1 cellular context compared by ENCODE assay signal in the genomic region with DNA sequence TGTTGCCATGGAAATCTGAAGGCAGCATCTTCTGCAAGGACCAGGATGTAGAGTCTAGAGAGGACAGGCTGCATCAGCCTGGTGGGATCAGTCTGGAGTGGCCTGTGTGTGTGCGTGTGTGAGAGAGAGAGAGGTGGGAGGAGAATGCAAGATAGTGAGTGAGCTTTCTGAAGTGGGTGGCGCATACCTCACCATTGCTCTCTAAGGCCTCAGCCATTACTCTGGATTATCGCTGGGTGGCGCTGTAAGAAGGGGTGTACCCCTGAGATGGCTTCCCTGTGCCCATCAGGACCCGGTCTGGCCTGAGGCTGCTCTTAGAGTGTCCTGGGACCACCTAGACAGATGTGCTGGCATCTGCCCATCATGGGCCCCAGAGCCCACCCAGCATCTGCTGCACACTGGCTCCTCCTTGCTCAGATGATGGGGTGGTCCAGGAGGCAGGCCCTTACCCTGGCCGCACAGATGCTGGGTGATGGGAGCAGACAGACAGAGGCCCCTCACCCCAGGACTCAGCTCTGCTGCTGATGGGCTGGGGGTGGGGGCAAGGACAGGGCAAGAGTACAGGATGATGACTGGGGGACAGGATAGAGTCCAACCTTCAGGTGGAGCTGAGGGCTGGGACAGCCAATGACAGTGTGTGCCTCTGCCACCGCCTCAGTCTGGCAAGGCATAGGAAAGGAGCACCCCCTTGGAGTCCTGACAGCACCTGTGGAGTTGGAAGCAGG.
TF ChIP-seq lines count a peak whose summit lies in the region.

No MANE protein-coding gene starts in this region.

TF ChIP-seq in GM23338, 12 proteins besides CTCF, POLR2A, EP300 and RAD21 (continued from another document):
- TF ChIP-seq, protein P1, sequence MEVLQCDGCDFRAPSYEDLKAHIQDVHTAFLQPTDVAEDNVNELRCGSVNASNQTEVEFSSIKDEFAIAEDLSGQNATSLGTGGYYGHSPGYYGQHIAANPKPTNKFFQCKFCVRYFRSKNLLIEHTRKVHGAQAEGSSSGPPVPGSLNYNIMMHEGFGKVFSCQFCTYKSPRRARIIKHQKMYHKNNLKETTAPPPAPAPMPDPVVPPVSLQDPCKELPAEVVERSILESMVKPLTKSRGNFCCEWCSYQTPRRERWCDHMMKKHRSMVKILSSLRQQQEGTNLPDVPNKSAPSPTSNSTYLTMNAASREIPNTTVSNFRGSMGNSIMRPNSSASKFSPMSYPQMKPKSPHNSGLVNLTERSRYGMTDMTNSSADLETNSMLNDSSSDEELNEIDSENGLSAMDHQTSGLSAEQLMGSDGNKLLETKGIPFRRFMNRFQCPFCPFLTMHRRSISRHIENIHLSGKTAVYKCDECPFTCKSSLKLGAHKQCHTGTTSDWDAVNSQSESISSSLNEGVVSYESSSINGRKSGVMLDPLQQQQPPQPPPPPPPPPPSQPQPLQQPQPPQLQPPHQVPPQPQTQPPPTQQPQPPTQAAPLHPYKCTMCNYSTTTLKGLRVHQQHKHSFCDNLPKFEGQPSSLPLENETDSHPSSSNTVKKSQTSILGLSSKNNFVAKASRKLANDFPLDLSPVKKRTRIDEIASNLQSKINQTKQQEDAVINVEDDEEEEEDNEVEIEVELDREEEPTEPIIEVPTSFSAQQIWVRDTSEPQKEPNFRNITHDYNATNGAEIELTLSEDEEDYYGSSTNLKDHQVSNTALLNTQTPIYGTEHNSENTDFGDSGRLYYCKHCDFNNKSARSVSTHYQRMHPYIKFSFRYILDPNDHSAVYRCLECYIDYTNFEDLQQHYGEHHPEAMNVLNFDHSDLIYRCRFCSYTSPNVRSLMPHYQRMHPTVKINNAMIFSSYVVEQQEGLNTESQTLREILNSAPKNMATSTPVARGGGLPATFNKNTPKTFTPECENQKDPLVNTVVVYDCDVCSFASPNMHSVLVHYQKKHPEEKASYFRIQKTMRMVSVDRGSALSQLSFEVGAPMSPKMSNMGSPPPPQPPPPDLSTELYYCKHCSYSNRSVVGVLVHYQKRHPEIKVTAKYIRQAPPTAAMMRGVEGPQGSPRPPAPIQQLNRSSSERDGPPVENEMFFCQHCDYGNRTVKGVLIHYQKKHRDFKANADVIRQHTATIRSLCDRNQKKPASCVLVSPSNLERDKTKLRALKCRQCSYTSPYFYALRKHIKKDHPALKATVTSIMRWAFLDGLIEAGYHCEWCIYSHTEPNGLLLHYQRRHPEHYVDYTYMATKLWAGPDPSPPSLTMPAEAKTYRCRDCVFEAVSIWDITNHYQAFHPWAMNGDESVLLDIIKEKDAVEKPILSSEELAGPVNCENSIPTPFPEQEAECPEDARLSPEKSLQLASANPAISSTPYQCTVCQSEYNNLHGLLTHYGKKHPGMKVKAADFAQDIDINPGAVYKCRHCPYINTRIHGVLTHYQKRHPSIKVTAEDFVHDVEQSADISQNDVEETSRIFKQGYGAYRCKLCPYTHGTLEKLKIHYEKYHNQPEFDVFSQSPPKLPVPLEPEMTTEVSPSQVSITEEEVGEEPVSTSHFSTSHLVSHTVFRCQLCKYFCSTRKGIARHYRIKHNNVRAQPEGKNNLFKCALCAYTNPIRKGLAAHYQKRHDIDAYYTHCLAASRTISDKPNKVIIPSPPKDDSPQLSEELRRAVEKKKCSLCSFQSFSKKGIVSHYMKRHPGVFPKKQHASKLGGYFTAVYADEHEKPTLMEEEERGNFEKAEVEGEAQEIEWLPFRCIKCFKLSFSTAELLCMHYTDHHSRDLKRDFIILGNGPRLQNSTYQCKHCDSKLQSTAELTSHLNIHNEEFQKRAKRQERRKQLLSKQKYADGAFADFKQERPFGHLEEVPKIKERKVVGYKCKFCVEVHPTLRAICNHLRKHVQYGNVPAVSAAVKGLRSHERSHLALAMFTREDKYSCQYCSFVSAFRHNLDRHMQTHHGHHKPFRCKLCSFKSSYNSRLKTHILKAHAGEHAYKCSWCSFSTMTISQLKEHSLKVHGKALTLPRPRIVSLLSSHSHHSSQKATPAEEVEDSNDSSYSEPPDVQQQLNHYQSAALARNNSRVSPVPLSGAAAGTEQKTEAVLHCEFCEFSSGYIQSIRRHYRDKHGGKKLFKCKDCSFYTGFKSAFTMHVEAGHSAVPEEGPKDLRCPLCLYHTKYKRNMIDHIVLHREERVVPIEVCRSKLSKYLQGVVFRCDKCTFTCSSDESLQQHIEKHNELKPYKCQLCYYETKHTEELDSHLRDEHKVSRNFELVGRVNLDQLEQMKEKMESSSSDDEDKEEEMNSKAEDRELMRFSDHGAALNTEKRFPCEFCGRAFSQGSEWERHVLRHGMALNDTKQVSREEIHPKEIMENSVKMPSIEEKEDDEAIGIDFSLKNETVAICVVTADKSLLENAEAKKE (CRISPR knock-in tag; IDR thresholded peaks at IDR 0.05): no peak
- TF ChIP-seq EZH2phosphoT487 (IDR thresholded peaks at IDR 0.05; ENCODE audit: unreplicated experiment): no peak
- TF ChIP-seq NANOG (IDR thresholded peaks at IDR 0.05; ENCODE audit: borderline replicate concordance): no peak
- TF ChIP-seq ETS1 (IDR thresholded peaks at IDR 0.05): no peak
TF ChIP-seq in GM23338: peak in this region for 0.
